In the genomic region with DNA sequence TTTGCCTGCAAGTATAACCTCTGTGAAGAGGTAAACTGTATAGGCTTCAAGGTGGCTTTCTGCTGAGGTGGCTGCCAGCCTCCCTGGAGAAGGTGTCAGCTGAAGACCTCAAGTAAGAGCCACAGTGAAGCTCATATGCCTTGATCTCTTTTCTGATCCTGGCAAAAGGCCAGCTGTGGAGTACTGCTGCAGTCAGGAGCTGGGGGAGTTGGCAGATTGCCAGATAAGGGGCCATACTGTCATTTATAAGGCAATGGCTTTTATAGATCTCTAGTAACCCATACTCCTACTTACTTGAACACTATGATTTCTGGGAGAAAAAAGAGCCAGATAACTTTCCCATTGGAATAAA, we compare ENCODE assay signal across 8 cellular contexts. TPM values are rescaled to one million over a fixed set of nuclear protein-coding genes. Genes with fewer than 3 reads are reported as not detected.
DNase-seq lines count a peak whose midpoint lies in the region; ATAC-seq, FAIRE-seq and TF ChIP-seq lines count a peak whose summit lies in the region.

No MANE protein-coding gene starts in this region.

- no peak overlapping the region; the same call in 1 of the 2 replicates for H3K4me3 ChIP-seq in Jurkat, Clone E6-1 (ENCODE audit: low read length)

- TF ChIP-seq POLR2A in GM12891 (IDR thresholded peaks at IDR 0.05; ENCODE audit: low read depth, low read length) = no peak

- ATAC-seq in GM19452 (IDR thresholded peaks at IDR 0.05; ENCODE audit: unreplicated experiment) (no peak), esophagus mucosa (no peak)

- FAIRE-seq in GM12891 (lab: Jason Lieb, UNC) = no peak

- peak; percentile 96 for DNase-seq in Jurkat, Clone E6-1 (ENCODE audit: low read depth, low spot score)
- DNase-seq in NCI-H82 treated with DMSO at 0.1 percent for 48 hours (lab: John Stamatoyannopoulos, UW; ENCODE audit: unreplicated experiment) (peak; percentile 98), GM12891 (ENCODE audit: insufficient read length, low spot score) (no peak), T1000 (lab: John Stamatoyannopoulos, UW) (no peak)
- peak; percentile 35 for DNase-seq in activated naive CD4-positive, alpha-beta T cell treated with Interleukin-2 at 50 U/mL for 16 hours
- peak; percentile 27 to 38 for DNase-seq in stimulated activated CD4-positive, alpha-beta T cell treated with anti-CD3 and anti-CD28 coated beads, Interleukin-12 subunit alpha, Interleukin-12 subunit beta, amount 100 ng/mL, for 24 hours (ENCODE audit: low read depth in 2 of 2)

TF ChIP-seq in GM12891, 5 proteins besides CTCF, POLR2A, EP300 and RAD21:
- no peak for TF ChIP-seq POU2F2 (IDR thresholded peaks at IDR 0.05; ENCODE audit: low read depth, low read length)
- no peak for TF ChIP-seq PAX5 (IDR thresholded peaks at IDR 0.05; ENCODE audit: insufficient read depth, low read length, severe bottlenecking)
- no peak for TF ChIP-seq SPI1 (IDR thresholded peaks at IDR 0.05; ENCODE audit: low read depth, low read length)
- no peak for TF ChIP-seq POLR2AphosphoS5 (IDR thresholded peaks at IDR 0.05; ENCODE audit: low read depth, low read length)

RNA-seq across cellular contexts. Expression of gene CEP85L, which starts 8.8 kb away (rescaled TPM):
- polyA plus RNA-seq in Jurkat, Clone E6-1 (2012; ENCODE audit: insufficient read depth, insufficient read length) = 9.1 TPM
- polyA plus RNA-seq in GM12891 (2012; ENCODE audit: low read depth, missing spikeins) = 6.6 TPM
- total RNA-seq in esophagus mucosa = 2.3 TPM

Comparison
In these comparisons a context has a peak if more than half of its experiments do, and no peak if none do; other contexts are left out.
1. DNase-seq: peak in Jurkat, Clone E6-1 (single experiment), NCI-H82 treated with DMSO at 0.1 percent for 48 hours (single experiment), activated naive CD4-positive, alpha-beta T cell treated with Interleukin-2 at 50 U/mL for 16 hours (single experiment) and stimulated activated CD4-positive, alpha-beta T cell treated with anti-CD3 and anti-CD28 coated beads, Interleukin-12 subunit alpha, Interleukin-12 subunit beta, amount 100 ng/mL, for 24 hours (2 of 2); none in GM12891 (single experiment) and T1000 (single experiment).